ENCODE assay signal across 1 cellular context in genomic region chr2:238422285-238422684, GRCh38.
TF ChIP-seq lines count a peak whose summit lies in the region.

No MANE protein-coding gene starts in this region.

TF ChIP-seq in K562, 482 proteins besides CTCF, POLR2A, EP300 and RAD21 (continued from another document and continues in another):
- TF ChIP-seq CHAMP1 (IDR thresholded peaks at IDR 0.05) (0 out of 2 replicates have a peak, but pooled peaks have one; percentile 39), VEZF1 (CRISPR knock-in tag; IDR thresholded peaks at IDR 0.05) (peak; percentile 69), ZNF740 (CRISPR knock-in tag; IDR thresholded peaks at IDR 0.05) (no peak), ZNF740 (tag; IDR thresholded peaks at IDR 0.05) (no peak), SOX6 (IDR thresholded peaks at IDR 0.05) (peak; percentile 47; the same call in 1 of the 2 replicates), MTA2 (IDR thresholded peaks at IDR 0.05; ENCODE audit: low read depth) (peak; percentile 86), UBTF (IDR thresholded peaks at IDR 0.05; ENCODE audit: borderline replicate concordance in 1 of 2, low read depth in 2 of 2, low read length in 2 of 2) (peak in 1 of 2 experiments; percentile 72; a peak in 1 of 4 replicates), FOXM1 (IDR thresholded peaks at IDR 0.05; ENCODE audit: low read depth) (peak; percentile 79), FOXM1 (CRISPR knock-in tag; IDR thresholded peaks at IDR 0.05; ENCODE audit: low read depth) (no peak), ZNF133 (CRISPR knock-in tag; IDR thresholded peaks at IDR 0.05) (no peak), NCOR1 (IDR thresholded peaks at IDR 0.05) (peak; percentile 96), LCOR (CRISPR knock-in tag; IDR thresholded peaks at IDR 0.05) (0 out of 2 replicates have a peak, but pooled peaks have one; percentile 36), TCF3 (CRISPR knock-in tag; IDR thresholded peaks at IDR 0.05) (peak; percentile 96), NFIX (CRISPR knock-in tag; IDR thresholded peaks at IDR 0.05; ENCODE audit: low read depth) (no peak), FUS (optimal IDR thresholded peaks at IDR 0.05; ENCODE audit: low read depth, low read length) (no peak), ZKSCAN1 (IDR thresholded peaks at IDR 0.05; ENCODE audit: low read depth, low read length) (0 out of 2 replicates have a peak, but pooled peaks have one; percentile 23), RAD51 (IDR thresholded peaks at IDR 0.05; ENCODE audit: borderline replicate concordance, low read depth) (peak; percentile 13; the same call in 1 of the 2 replicates), PHB (CRISPR knock-in tag; IDR thresholded peaks at IDR 0.05) (no peak), EP400 (IDR thresholded peaks at IDR 0.05) (peak; percentile 42; the same call in 1 of the 2 replicates), ZBTB43 (CRISPR knock-in tag; IDR thresholded peaks at IDR 0.05) (no peak), MYC (IDR thresholded peaks at IDR 0.05; ENCODE audit: low read depth, low read length) (peak; percentile 35; the same call in 1 of the 2 replicates), MYC (CRISPR knock-in tag; IDR thresholded peaks at IDR 0.05; ENCODE audit: borderline replicate concordance, low read depth) (no peak), DPF2 (IDR thresholded peaks at IDR 0.05) (peak; percentile 85), JUND (IDR thresholded peaks at IDR 0.05; ENCODE audit: borderline replicate concordance, low read depth, low read length) (peak; percentile 35; the same call in 1 of the 2 replicates), JUND (tag; IDR thresholded peaks at IDR 0.05; ENCODE audit: borderline replicate concordance, low read depth, low read length) (no peak; the same call in 2 of the 3 replicates), TEAD4 (IDR thresholded peaks at IDR 0.05; ENCODE audit: low read length) (peak; percentile 96), TEAD4 (CRISPR knock-in tag; IDR thresholded peaks at IDR 0.05; ENCODE audit: borderline replicate concordance) (no peak), LEF1 (IDR thresholded peaks at IDR 0.05) (peak; percentile 66), MAX (CRISPR knock-in tag; IDR thresholded peaks at IDR 0.05) (no peak), ARNT (IDR thresholded peaks at IDR 0.05) (peak in 1 of 2 experiments; percentile 69; a peak in 1 of 4 replicates), BHLHE40 (IDR thresholded peaks at IDR 0.05; ENCODE audit: low read length) (peak; percentile 74), ZNF512 (tag; IDR thresholded peaks at IDR 0.05) (no peak), MITF (IDR thresholded peaks at IDR 0.05) (peak; percentile 69; the same call in 1 of the 2 replicates), ZNF639 (CRISPR knock-in tag; conservative IDR thresholded peaks at IDR 0.05 in 1 of 2, IDR thresholded peaks at IDR 0.05 in 1 of 2) (0 out of 4 replicates have a peak, but pooled peaks of 1 of the 2 experiments have one; percentile 52), GATA2 (CRISPR knock-in tag; IDR thresholded peaks at IDR 0.05) (peak; percentile 88), DMBX1 (CRISPR knock-in tag; IDR thresholded peaks at IDR 0.05; ENCODE audit: borderline replicate concordance) (peak; percentile 74), TRIM24 (IDR thresholded peaks at IDR 0.05) (peak; percentile 83 to 87), STAT5A (IDR thresholded peaks at IDR 0.05; ENCODE audit: borderline replicate concordance, low read length) (peak; percentile 97), CREM (IDR thresholded peaks at IDR 0.05; ENCODE audit: low read depth) (peak; percentile 65; the same call in 1 of the 2 replicates), TRIM28 (IDR thresholded peaks at IDR 0.05) (no peak), RBM25 (IDR thresholded peaks at IDR 0.05; ENCODE audit: low read depth, low read length, severe bottlenecking) (no peak), TAF1 (IDR thresholded peaks at IDR 0.05; ENCODE audit: control insufficient read depth, extremely low read depth, insufficient read depth, low read length, severe bottlenecking) (peak; percentile 19), POLR2H (tag; IDR thresholded peaks at IDR 0.05; ENCODE audit: low read depth) (no peak), E2F3 (CRISPR knock-in tag; IDR thresholded peaks at IDR 0.05) (no peak), SMARCA4 (IDR thresholded peaks at IDR 0.05) (peak; percentile 86), ETS1 (conservative IDR thresholded peaks at IDR 0.05; ENCODE audit: control insufficient read depth, low read depth, low read length) (peak; percentile 82; the same call in 1 of the 2 replicates), EGR1 (conservative IDR thresholded peaks at IDR 0.05) (peak; percentile 89), NFXL1 (CRISPR knock-in tag; IDR thresholded peaks at IDR 0.05) (no peak), SMARCE1 (IDR thresholded peaks at IDR 0.05) (peak; percentile 71), HDAC1 (IDR thresholded peaks at IDR 0.05) (peak in 1 of 2 experiments; percentile 55; a peak in 1 of 4 replicates), TARDBP (IDR thresholded peaks at IDR 0.05) (no peak), CBX3 (IDR thresholded peaks at IDR 0.05; ENCODE audit: borderline replicate concordance in 1 of 2, low read length in 2 of 2) (0 out of 3 replicates have a peak, but pooled peaks of 1 of the 2 experiments have one; percentile 25), ARID2 (IDR thresholded peaks at IDR 0.05) (no peak), KLF16 (IDR thresholded peaks at IDR 0.05) (peak; percentile 94), TAF9B (IDR thresholded peaks at IDR 0.05; ENCODE audit: partially characterized antibody) (peak; percentile 53), DACH1 (IDR thresholded peaks at IDR 0.05; ENCODE audit: partially characterized antibody) (peak; percentile 24), CXXC5 (CRISPR knock-in tag; IDR thresholded peaks at IDR 0.05) (peak; percentile 63), MYNN (IDR thresholded peaks at IDR 0.05) (peak; percentile 82), MYNN (CRISPR knock-in tag; IDR thresholded peaks at IDR 0.05) (no peak)
